In the genomic region with DNA sequence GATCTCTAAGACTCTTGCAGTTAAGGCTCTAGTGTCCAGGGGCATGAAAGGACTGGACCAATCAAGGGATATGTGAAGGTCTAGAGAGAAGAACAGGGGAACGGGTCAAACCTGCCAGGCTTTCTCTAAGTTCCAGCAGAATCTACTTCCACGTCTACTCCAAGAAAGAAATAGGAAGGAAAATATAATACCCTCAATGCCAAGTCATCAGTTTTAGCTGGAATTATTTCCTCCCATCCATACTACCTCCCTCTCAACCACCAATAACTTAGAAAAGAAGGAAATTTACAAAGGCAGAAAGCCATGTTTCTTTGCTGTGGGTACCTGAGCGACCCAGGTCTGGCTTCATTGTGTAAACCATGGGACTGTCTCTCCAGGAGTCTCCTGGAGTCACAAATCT, we compare ENCODE assay signal across 28 cellular contexts. TPM values are rescaled to one million over a fixed set of nuclear protein-coding genes. Genes with fewer than 3 reads are reported as not detected.
"Had no signal": no experiment of that assay in that cellular context is flagged by ENCODE, and none has a peak within 500 bp of the region (broad histone marks: within the 10 kb centered on the region; RNA-seq: fewer than 3 reads in every experiment).

No MANE protein-coding gene starts in this region.

- H3K27me3 ChIP-seq: brain microvascular endothelial cell, esophagus squamous epithelium, gastroesophageal sphincter had no signal

- H3K4me1 Mint-ChIP-seq: activated CD4-positive, alpha-beta T cell treated with anti-CD3 and anti-CD28 coated beads for 36 hours; activated naive CD4-positive, alpha-beta T cell treated with anti-CD3 and anti-CD28 coated beads, Interleukin-2, amount 10 ng/mL, durations not matched to agents 7 days and 5 days; activated naive CD8-positive, alpha-beta T cell treated with anti-CD3 and anti-CD28 coated beads, Interleukin-2, amount 10 ng/mL, durations not matched to agents 7 days and 5 days; central memory CD8-positive, alpha-beta T cell had no signal

- H3K27ac ChIP-seq: brain microvascular endothelial cell, epithelial cell of prostate, esophagus squamous epithelium, gastroesophageal sphincter had no signal

- H3K27ac Mint-ChIP-seq: activated CD4-positive, alpha-beta memory T cell treated with anti-CD3 and anti-CD28 coated beads for 36 hours; activated CD4-positive, alpha-beta T cell treated with anti-CD3 and anti-CD28 coated beads for 36 hours; activated CD4-positive, alpha-beta T cell treated with anti-CD3 and anti-CD28 coated beads, Interleukin-2, amount 10 ng/mL, durations not matched to agents 24 days and 14 days; activated CD8-positive, alpha-beta memory T cell treated with anti-CD3 and anti-CD28 coated beads, Interleukin-2, amount 10 ng/mL, durations not matched to agents 7 days and 5 days; activated CD8-positive, alpha-beta T cell treated with anti-CD3 and anti-CD28 coated beads, Interleukin-2, amount 10 ng/mL, durations not matched to agents 7 days and 5 days; activated naive CD4-positive, alpha-beta T cell treated with anti-CD3 and anti-CD28 coated beads, Interleukin-2, amount 10 ng/mL, durations not matched to agents 7 days and 5 days; activated naive CD4-positive, alpha-beta T cell treated with anti-CD3 and anti-CD28 coated beads, Interleukin-2, amount 50 U/mL, for 72 hours; activated naive CD8-positive, alpha-beta T cell treated with anti-CD3 and anti-CD28 coated beads, Interleukin-2, amount 10 ng/mL, durations not matched to agents 7 days and 5 days; activated T-cell treated with anti-CD3 and anti-CD28 coated beads, Interleukin-2, amount 50 U/mL, for 24 hours; activated T-cell treated with anti-CD3 and anti-CD28 coated beads, Interleukin-2, amount 50 U/mL, for 72 hours had no signal

- H3K27me3 Mint-ChIP-seq: activated CD4-positive, alpha-beta memory T cell treated with anti-CD3 and anti-CD28 coated beads for 36 hours; activated CD4-positive, alpha-beta T cell treated with anti-CD3 and anti-CD28 coated beads, Interleukin-2, amount 10 ng/mL, durations not matched to agents 24 days and 14 days had no signal

- ATAC-seq: activated CD4-positive, alpha-beta T cell treated with anti-CD3 and anti-CD28 coated beads for 36 hours; activated CD8-positive, alpha-beta memory T cell treated with anti-CD3 and anti-CD28 coated beads, Interleukin-2, amount 10 ng/mL, durations not matched to agents 7 days and 5 days; activated CD8-positive, alpha-beta T cell treated with anti-CD3 and anti-CD28 coated beads, Interleukin-2, amount 10 ng/mL, durations not matched to agents 7 days and 5 days; activated naive CD4-positive, alpha-beta T cell treated with anti-CD3 and anti-CD28 coated beads, Interleukin-2, amount 50 U/mL, for 72 hours; activated T-cell treated with anti-CD3 and anti-CD28 coated beads, Interleukin-2, amount 50 U/mL, for 72 hours; gastroesophageal sphincter had no signal

- DNase-seq: activated CD4-positive, alpha-beta memory T cell treated with anti-CD3 and anti-CD28 coated beads for 36 hours; activated CD4-positive, alpha-beta T cell treated with anti-CD3 and anti-CD28 coated beads for 36 hours; activated CD4-positive, alpha-beta T cell treated with anti-CD3 and anti-CD28 coated beads, Interleukin-2, amount 10 ng/mL, durations not matched to agents 24 days and 14 days; activated CD4-positive, CD25-positive, alpha-beta regulatory T cell; activated CD4-positive, CD25-positive, alpha-beta regulatory T cell treated with anti-CD3 and anti-CD28 coated beads, Interleukin-2, amount 50 U/mL, for 72 hours; activated CD8-positive, alpha-beta memory T cell treated with anti-CD3 and anti-CD28 coated beads, Interleukin-2, amount 10 ng/mL, durations not matched to agents 7 days and 5 days; activated CD8-positive, alpha-beta memory T cell treated with anti-CD3 and anti-CD28 coated beads, Interleukin-2, amount 50 U/mL, for 4 hours; activated CD8-positive, alpha-beta T cell treated with anti-CD3 and anti-CD28 coated beads, Interleukin-2, amount 10 ng/mL, durations not matched to agents 7 days and 5 days; activated gamma-delta T cell; activated naive CD4-positive, alpha-beta T cell; activated naive CD4-positive, alpha-beta T cell treated with anti-CD3 and anti-CD28 coated beads, Interleukin-2, amount 10 ng/mL, durations not matched to agents 7 days and 5 days; activated naive CD8-positive, alpha-beta T cell treated with anti-CD3 and anti-CD28 coated beads, Interleukin-2, amount 10 ng/mL, durations not matched to agents 7 days and 5 days; activated T-cell treated with anti-CD3 and anti-CD28 coated beads, Interleukin-2, amount 50 U/mL, for 24 hours; activated T-cell treated with anti-CD3 and anti-CD28 coated beads, Interleukin-2, amount 50 U/mL, for 72 hours; brain microvascular endothelial cell; effector CD8-positive, alpha-beta T cell; esophagus squamous epithelium; foreskin melanocyte; T-helper 2 cell had no signal

- H3K36me3 ChIP-seq: brain microvascular endothelial cell, esophagus squamous epithelium, gastroesophageal sphincter had no signal

- FAIRE-seq: astrocyte, bronchial epithelial cell, colon, endometrium, endothelial cell of umbilical vein had no signal

- H3K4me1 ChIP-seq: esophagus squamous epithelium had no signal

- H3K9me3 Mint-ChIP-seq: activated CD4-positive, alpha-beta memory T cell treated with anti-CD3 and anti-CD28 coated beads for 36 hours; activated naive CD4-positive, alpha-beta T cell treated with anti-CD3 and anti-CD28 coated beads, Interleukin-2, amount 10 ng/mL, durations not matched to agents 7 days and 5 days; activated naive CD8-positive, alpha-beta T cell treated with anti-CD3 and anti-CD28 coated beads, Interleukin-2, amount 10 ng/mL, durations not matched to agents 7 days and 5 days; activated T-cell treated with anti-CD3 and anti-CD28 coated beads, Interleukin-2, amount 50 U/mL, for 24 hours; activated T-cell treated with anti-CD3 and anti-CD28 coated beads, Interleukin-2, amount 50 U/mL, for 72 hours; central memory CD8-positive, alpha-beta T cell had no signal

- H3K4me3 ChIP-seq: esophagus squamous epithelium, gastroesophageal sphincter had no signal

- H3K36me3 Mint-ChIP-seq: activated CD4-positive, alpha-beta memory T cell treated with anti-CD3 and anti-CD28 coated beads for 36 hours; activated naive CD4-positive, alpha-beta T cell treated with anti-CD3 and anti-CD28 coated beads, Interleukin-2, amount 10 ng/mL, durations not matched to agents 7 days and 5 days; activated naive CD4-positive, alpha-beta T cell treated with anti-CD3 and anti-CD28 coated beads, Interleukin-2, amount 50 U/mL, for 72 hours; activated naive CD8-positive, alpha-beta T cell treated with anti-CD3 and anti-CD28 coated beads, Interleukin-2, amount 10 ng/mL, durations not matched to agents 7 days and 5 days had no signal

- H3K9me3 ChIP-seq: esophagus squamous epithelium, gastroesophageal sphincter had no signal

- H3K4me3 Mint-ChIP-seq: activated CD4-positive, alpha-beta memory T cell treated with anti-CD3 and anti-CD28 coated beads for 36 hours; activated CD4-positive, alpha-beta T cell treated with anti-CD3 and anti-CD28 coated beads for 36 hours; activated CD4-positive, alpha-beta T cell treated with anti-CD3 and anti-CD28 coated beads, Interleukin-2, amount 10 ng/mL, durations not matched to agents 24 days and 14 days; activated CD8-positive, alpha-beta memory T cell treated with anti-CD3 and anti-CD28 coated beads, Interleukin-2, amount 10 ng/mL, durations not matched to agents 7 days and 5 days; activated CD8-positive, alpha-beta T cell treated with anti-CD3 and anti-CD28 coated beads, Interleukin-2, amount 10 ng/mL, durations not matched to agents 7 days and 5 days; activated naive CD4-positive, alpha-beta T cell treated with anti-CD3 and anti-CD28 coated beads, Interleukin-2, amount 10 ng/mL, durations not matched to agents 7 days and 5 days; activated naive CD8-positive, alpha-beta T cell treated with anti-CD3 and anti-CD28 coated beads, Interleukin-2, amount 10 ng/mL, durations not matched to agents 7 days and 5 days; activated T-cell treated with anti-CD3 and anti-CD28 coated beads, Interleukin-2, amount 50 U/mL, for 24 hours; activated T-cell treated with anti-CD3 and anti-CD28 coated beads, Interleukin-2, amount 50 U/mL, for 72 hours; central memory CD8-positive, alpha-beta T cell had no signal

RNA-seq across cellular contexts. Expression of a gene that starts 7.8 kb away (rescaled TPM):
- polyA plus RNA-seq: endothelial cell of umbilical vein had no signal
